ENCODE assay signal across 31 cellular contexts in the genomic region with DNA sequence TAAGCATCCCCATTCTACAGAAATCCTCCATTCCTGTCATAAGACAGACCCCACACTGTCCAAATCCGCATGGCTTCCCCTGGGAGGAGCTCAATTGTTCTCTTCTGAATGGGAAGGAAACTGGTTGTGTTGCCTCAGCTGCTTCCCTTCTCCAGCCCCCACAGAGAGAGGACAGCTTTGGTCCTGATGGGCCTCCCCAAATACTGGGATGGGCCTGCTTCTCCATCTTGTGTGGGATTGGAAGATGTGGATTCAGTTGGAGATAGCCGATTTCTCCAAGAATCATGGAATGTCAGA. TPM values are rescaled to one million over a fixed set of nuclear protein-coding genes. Genes with fewer than 3 reads are reported as not detected.
DNase-seq lines count a peak whose midpoint lies in the region; ATAC-seq and TF ChIP-seq lines count a peak whose summit lies in the region.
"Had no signal": no experiment of that assay in that cellular context is flagged by ENCODE, and none has a peak within 500 bp of the region (broad histone marks: within the 10 kb centered on the region; RNA-seq: fewer than 3 reads in every experiment).

No MANE protein-coding gene starts in this region.

- no peaks in the 10 kb centered on the region for H3K4me1 ChIP-seq in right atrium auricular region
- H3K4me1 ChIP-seq in IMR-90 (ENCODE audit: control insufficient read depth, insufficient read depth, low read length), result peaks cover 17% of the 10 kb centered on the region
- no peaks in the 10 kb centered on the region for H3K4me1 ChIP-seq in right cardiac atrium (ENCODE audit: control insufficient read depth, insufficient read depth, low read length)

- no peak overlapping the region for H2AK9ac ChIP-seq in IMR-90 (replicated peaks; ENCODE audit: low read depth, low read length, poor library complexity)

- no peak overlapping the region for H3K4me3 ChIP-seq in right atrium auricular region
- H3K4me3 ChIP-seq in IMR-90 (ENCODE audit: insufficient read depth, low read depth, low read length), result no peak overlapping the region
- no peak overlapping the region for H3K4me3 ChIP-seq in right cardiac atrium (ENCODE audit: low read length)
- H3K4me3 ChIP-seq: BLaER1 treated with 17β-estradiol and CSF1 and Interleukin-3, amounts not matched to agents 10 nM and 100 nM; PC-9; SK-N-MC had no signal

- H3K23ac ChIP-seq in IMR-90 (ENCODE audit: low read depth, low read length), result no peak overlapping the region

- no peak overlapping the region for H3K4me2 ChIP-seq in IMR-90 (ENCODE audit: low read depth, low read length)
- H3K4me2 ChIP-seq: BLaER1 treated with 17β-estradiol and CSF1 and Interleukin-3, amounts not matched to agents 10 nM and 100 nM; PC-9 had no signal

- H2BK20ac ChIP-seq in IMR-90 (ENCODE audit: low read depth, low read length), result peak overlapping the region; percentile 50; the same call in 1 of the 2 replicates

- peak overlapping the region; percentile 87 for H3K18ac ChIP-seq in IMR-90 (ENCODE audit: low read depth, low read length)

- H2AFZ ChIP-seq in IMR-90 (replicated peaks; ENCODE audit: low read length, poor library complexity), result no peak overlapping the region
- H2AFZ ChIP-seq: PC-9 had no signal

- no CpG with 5 or more reads among the region's 2 CpGs for WGBS in IMR-90 (ENCODE audit: extremely low coverage in 2 of 2, insufficient read length in 1 of 2), 2 experiments
- 52% methylated on average over 2 of the region's 2 CpGs for WGBS in right cardiac atrium

- no peaks in the 10 kb centered on the region for H4K20me1 ChIP-seq in IMR-90 (ENCODE audit: insufficient read depth, low read length)
- H4K20me1 ChIP-seq: BLaER1 treated with 17β-estradiol and CSF1 and Interleukin-3, amounts not matched to agents 10 nM and 100 nM had no signal

- peak overlapping the region; percentile 80 for H2BK5ac ChIP-seq in IMR-90 (ENCODE audit: low read depth, low read length, poor library complexity, severe bottlenecking)

- H3K4ac ChIP-seq in IMR-90 (ENCODE audit: low read depth, low read length), result peak overlapping the region; percentile 47; the same call in 1 of the 2 replicates

- no peak overlapping the region; the same call in 2 of the 3 replicates for H2BK15ac ChIP-seq in IMR-90 (ENCODE audit: low read depth, low read length)

- peak overlapping the region; percentile 27 for H2AK5ac ChIP-seq in IMR-90 (ENCODE audit: low read depth, low read length)

- no peak overlapping the region for H3K9ac ChIP-seq in IMR-90 (ENCODE audit: low read depth, low read length)
- H3K9ac ChIP-seq: BLaER1 treated with 17β-estradiol and CSF1 and Interleukin-3, amounts not matched to agents 10 nM and 100 nM had no signal

- CTCF ChIA-PET in IMR-90 (lab: Yijun Ruan, JAX), result no interaction called here

- H4K5ac ChIP-seq in IMR-90 (ENCODE audit: low read depth, low read length), result peak overlapping the region; percentile 52

- no peak for TF ChIP-seq POLR2A in IMR-90 (IDR thresholded peaks at IDR 0.05; ENCODE audit: low read depth, low read length)

- dilution Hi-C loops in IMR-90 (cut with HindIII; ENCODE audit: low sequenced_read_pairs, unreplicated experiment), result no loop called here

- H4K8ac ChIP-seq in IMR-90 (ENCODE audit: low read depth in 2 of 2, low read length in 2 of 2), result peak overlapping the region; percentile 25 to 56; a peak in 2 of 4 replicates

- no peaks in the 10 kb centered on the region for H3K9me3 ChIP-seq in right atrium auricular region
- H3K9me3 ChIP-seq in IMR-90 (ENCODE audit: control insufficient read depth, insufficient read depth, low read length), result no peaks in the 10 kb centered on the region
- no peaks in the 10 kb centered on the region for H3K9me3 ChIP-seq in right cardiac atrium (ENCODE audit: control insufficient read depth, low read length)

- POLR2A ChIA-PET in IMR-90 (lab: Charles Lee; ENCODE audit: unreplicated experiment), result no interaction called here

- no peak for TF ChIP-seq RAD21 in IMR-90 (IDR thresholded peaks at IDR 0.05; ENCODE audit: low read length)

- peaks cover 8% of the 10 kb centered on the region; the same call in 1 of the 2 replicates for H3K9me1 ChIP-seq in IMR-90 (ENCODE audit: insufficient read depth, low read length)

- peak overlapping the region; percentile 19; the same call in 1 of the 2 replicates for H4K91ac ChIP-seq in IMR-90 (ENCODE audit: insufficient read depth, low read depth, low read length)

- TF ChIP-seq CTCF in right atrium auricular region (IDR thresholded peaks at IDR 0.05) (no peak), IMR-90 (conservative IDR thresholded peaks at IDR 0.05; ENCODE audit: low read depth, low read length) (no peak)

- peak overlapping the region; percentile 46; the same call in 1 of the 2 replicates for H3K14ac ChIP-seq in IMR-90 (replicated peaks; ENCODE audit: low read depth, low read length)

- no peaks in the 10 kb centered on the region for H3K79me1 ChIP-seq in IMR-90 (ENCODE audit: low read depth in 1 of 2, low read length in 2 of 2)

- ATAC-seq in Right ventricle myocardium inferior (peak; percentile 8), IMR-90 (ENCODE audit: low read depth) (no peak), right cardiac atrium (no peak), sciatic nerve (peak; percentile 85)
- ATAC-seq in activated CD4-positive, CD25-positive, alpha-beta regulatory T cell treated with anti-CD3 and anti-CD28 coated beads, Interleukin-2, amount 50 U/mL, for 24 hours, result no peak
- ATAC-seq: HepG2 had no signal

- H3K36me3 ChIP-seq in right atrium auricular region, result no peaks in the 10 kb centered on the region
- H3K36me3 ChIP-seq in IMR-90 (ENCODE audit: control insufficient read depth, insufficient read depth, low read length), result no peaks in the 10 kb centered on the region
- H3K36me3 ChIP-seq: BLaER1 treated with 17β-estradiol and CSF1 and Interleukin-3, amounts not matched to agents 10 nM and 100 nM had no signal

- DNase-seq in Right ventricle myocardium inferior (ENCODE audit: missing footprints) (no peak), right atrium auricular region (ENCODE audit: low spot score) (no peak), IMR-90 (no peak), right cardiac atrium (no peak), sciatic nerve (ENCODE audit: low spot score) (peak; percentile 64), pons (ENCODE audit: low spot score) (no peak)
- DNase-seq in stimulated activated CD4-positive, alpha-beta T cell treated with anti-CD3 and anti-CD28 coated beads, Interleukin-1b, Interleukin-23, amount 100 ng/mL, for 48 hours, result no peak
- DNase-seq: AML-193; CD4-positive, alpha-beta memory T cell; COR-L47; DMS53; H9; KBM-7; MV-4-11; NCI-H1105; NCI-H1436 treated with DMSO at 0.1 percent for 48 hours; NCI-H187 treated with DMSO at 0.1 percent for 48 hours; NCI-H446 treated with DMSO at 0.1 percent for 48 hours; NCI-H526; PC-9; SHP77 had no signal

- peak overlapping the region; percentile 57 for H2BK120ac ChIP-seq in IMR-90 (ENCODE audit: low read depth, low read length)

- in situ Hi-C loops in IMR-90 (cut with MboI; ENCODE audit: low sequenced_read_pairs), result no loop called here

- H3K56ac ChIP-seq in IMR-90 (ENCODE audit: extremely low read depth, insufficient read depth, low read length), result no peak overlapping the region

- intact Hi-C loops in Right ventricle myocardium inferior (cut with DNase I), result no loop called here
- intact Hi-C loops in IMR-90 (cut with micrococcal nuclease), result no loop called here
- intact Hi-C loops in right cardiac atrium (cut with DNase I), result no loop called here
- intact Hi-C loops in sciatic nerve (cut with DNase I), result no loop called here

- H3K27me3 ChIP-seq in right atrium auricular region, result no peaks in the 10 kb centered on the region
- H3K27me3 ChIP-seq in IMR-90 (ENCODE audit: control insufficient read depth, insufficient read depth, low read length), result no peaks in the 10 kb centered on the region
- no peaks in the 10 kb centered on the region for H3K27me3 ChIP-seq in right cardiac atrium (ENCODE audit: control insufficient read depth, insufficient read depth)
- H3K27me3 ChIP-seq: BLaER1 treated with 17β-estradiol and CSF1 and Interleukin-3, amounts not matched to agents 10 nM and 100 nM had no signal

- H3K27ac ChIP-seq in right atrium auricular region, result no peak overlapping the region
- H3K27ac ChIP-seq in IMR-90 (ENCODE audit: insufficient read depth, low read length), result peak overlapping the region; percentile 78
- H3K27ac ChIP-seq in right cardiac atrium (ENCODE audit: low read length), result peak overlapping the region; percentile 7
- H3K27ac ChIP-seq: BLaER1 treated with 17β-estradiol and CSF1 and Interleukin-3, amounts not matched to agents 10 nM and 100 nM; PC-9 had no signal

- BruUV-seq in IMR-90 (replicated peaks; lab: Mats Ljungman, UMichigan), result no TSS peak

TF ChIP-seq in IMR-90, 13 proteins besides CTCF, POLR2A, EP300 and RAD21 (continues in another document):
- TF ChIP-seq MAZ (IDR thresholded peaks at IDR 0.05; ENCODE audit: borderline replicate concordance, low read depth, low read length) (no peak), CEBPB (IDR thresholded peaks at IDR 0.05; ENCODE audit: low read depth, low read length) (no peak), RFX5 (IDR thresholded peaks at IDR 0.05; ENCODE audit: low read depth, low read length) (no peak), USF2 (IDR thresholded peaks at IDR 0.05; ENCODE audit: low read depth, low read length) (no peak), MXI1 (IDR thresholded peaks at IDR 0.05; ENCODE audit: borderline replicate concordance, low read depth, low read length) (no peak), NFE2L2 (IDR thresholded peaks at IDR 0.05; ENCODE audit: low read depth, low read length) (no peak), FOS (IDR thresholded peaks at IDR 0.05; ENCODE audit: low read depth, low read length) (no peak), RCOR1 (IDR thresholded peaks at IDR 0.05; ENCODE audit: insufficient replicate concordance, low read length) (no peak), BHLHE40 (IDR thresholded peaks at IDR 0.05; ENCODE audit: low read depth, low read length) (no peak), MAFK (IDR thresholded peaks at IDR 0.05; ENCODE audit: low read depth, low read length) (no peak)

RNA-seq across cellular contexts. Expression of gene IGF1, which starts 40.3 kb away (rescaled TPM):
- 10.9 TPM for total RNA-seq in Right ventricle myocardium inferior
- 10 to 100 TPM; 11.4 to 26.1 TPM for total RNA-seq in right atrium auricular region
- under 0.01 and 0.28 TPM in 2 replicates for total RNA-seq in IMR-90 (2012; rRNA removed)
- 0.12 and 0.19 TPM in 2 replicates for polyA plus RNA-seq in IMR-90 (2012; rRNA removed)
- polyA plus RNA-seq in IMR-90 (2012; cell fraction: cytosol; rRNA removed), result 0.19 TPM in 1 of 2 replicates, not detected in the other
- 0.16 TPM in 1 of 2 replicates, not detected in the other for polyA plus RNA-seq in IMR-90 (2012; cell fraction: nucleus; rRNA removed; ENCODE audit: low replicate concordance)
- total RNA-seq in right cardiac atrium, result 10 to 100 TPM in 1 of 4 donors, 1 to 10 TPM in 3; 4.7 to 71.9 (median 7.7) TPM
- 6.5 TPM for polyA plus RNA-seq in right cardiac atrium
- 52.1 TPM for total RNA-seq in sciatic nerve
- total RNA-seq: CD4-positive, alpha-beta memory T cell; Daoy; G401; H9; HepG2; HT1080; LHCN-M2; MCF 10A; PC-9; RPMI7951 had no signal
- polyA plus RNA-seq: CD4-positive, alpha-beta memory T cell; HepG2 had no signal

Comparison
In these comparisons a context has a peak if more than half of its experiments do, and no peak if none do; other contexts are left out.
1. ATAC-seq: peak in Right ventricle myocardium inferior (single experiment) and sciatic nerve (single experiment); none in IMR-90 (single experiment), right cardiac atrium (0 of 2) and activated CD4-positive, CD25-positive, alpha-beta regulatory T cell treated with anti-CD3 and anti-CD28 coated beads, Interleukin-2, amount 50 U/mL, for 24 hours (0 of 2).
2. H3K27ac ChIP-seq: peak in IMR-90 (single experiment) and right cardiac atrium (single experiment); none in right atrium auricular region (0 of 2).